ENCODE assay signal across 25 cellular contexts in genomic region chr11:108748971-108749370, GRCh38.
"Had no signal": no experiment of that assay in that cellular context is flagged by ENCODE, and none has a peak within 500 bp of the region (broad histone marks: within the 10 kb centered on the region; RNA-seq: fewer than 3 reads in every experiment).

No MANE protein-coding gene starts in this region.

- H3K27me3 ChIP-seq: stomach, suprapubic skin, testis, thyroid gland, tibial nerve, transverse colon, upper lobe of left lung, upper lobe of right lung, uterus, vagina had no signal

- H3K9me3 ChIP-seq: stomach, suprapubic skin, testis, thoracic aorta, thyroid gland, tibial nerve, transverse colon, upper lobe of left lung, upper lobe of right lung, uterus, vagina had no signal

- ATAC-seq: stimulated activated effector memory CD8-positive, alpha-beta T cell treated with anti-CD3 and anti-CD28 coated beads, Interleukin-12 subunit alpha, Interleukin-12 subunit beta, amount 100 ng/mL, for 72 hours; stimulated activated memory B cell treated with anti-CD40 and anti-IgM and Interleukin-4, amounts not matched to agents 10 μg/mL and 1 μg/mL and 100 μg/mL, for 72 hours; stimulated activated naive B cell treated with anti-CD40 and anti-IgM and Interleukin-4, amounts not matched to agents 10 μg/mL and 1 μg/mL and 100 μg/mL, for 72 hours; stimulated activated naive CD8-positive, alpha-beta T cell treated with anti-CD3 and anti-CD28 coated beads, Interleukin-15, amount 100 ng/mL, for 72 hours; stimulated activated naive CD8-positive, alpha-beta T cell treated with anti-CD3 and anti-CD28 coated beads, Interleukin-15, Interleukin-2, amounts not matched to agents 100 U/mL and 50 U/mL, for 24 hours; upper lobe of right lung had no signal

- H3K27ac ChIP-seq: stomach, suprapubic skin, testis, thoracic aorta, thyroid gland, tibial nerve, transverse colon, upper lobe of left lung, upper lobe of right lung, uterus, vagina had no signal

- H3K36me3 ChIP-seq: stomach, suprapubic skin, thoracic aorta, thyroid gland, tibial nerve, transverse colon, upper lobe of left lung, upper lobe of right lung, uterus, vagina had no signal

- H3K4me3 ChIP-seq: stomach, suprapubic skin, testis, thoracic aorta, thyroid gland, tibial nerve, transverse colon, upper lobe of left lung, upper lobe of right lung, uterus, vagina had no signal

- DNase-seq: stimulated activated CD4-positive, alpha-beta T cell treated with anti-CD3 and anti-CD28 coated beads, Interleukin-2, amount 100 ng/mL, for 48 hours; stimulated activated CD4-positive, alpha-beta T cell treated with anti-CD3 and anti-CD28 coated beads, Interleukin-4, amount 100 ng/mL, for 1 hour; stimulated activated CD4-positive, alpha-beta T cell treated with anti-CD3 and anti-CD28 coated beads, Interleukin-4, amount 100 ng/mL, for 24 hours; stimulated activated CD4-positive, alpha-beta T cell treated with anti-CD3 and anti-CD28 coated beads, Interleukin-4, amount 100 ng/mL, for 4 hours; stimulated activated CD8-positive, alpha-beta memory T cell treated with anti-CD3 and anti-CD28 coated beads, Interleukin-4, amount 100 ng/mL, for 48 hours; stimulated activated naive B cell treated with anti-CD40 and anti-IgM and Interleukin-4, amounts not matched to agents 10 μg/mL and 1 μg/mL and 100 μg/mL, for 72 hours; stimulated activated naive CD4-positive, alpha-beta T cell; stimulated activated naive CD4-positive, alpha-beta T cell treated with Interleukin-2 at 50 U/mL for 16 hours; stimulated activated naive CD8-positive, alpha-beta T cell treated with anti-CD3 and anti-CD28 coated beads, Interleukin-15, amount 100 ng/mL, for 72 hours; stimulated activated naive CD8-positive, alpha-beta T cell treated with anti-CD3 and anti-CD28 coated beads, Interleukin-15, Interleukin-2, amounts not matched to agents 100 U/mL and 50 U/mL, for 24 hours; stomach; substantia nigra; testis; thyroid gland; transverse colon; trophoblast cell; upper lobe of left lung; upper lobe of right lung; uterus had no signal

- H3K4me1 ChIP-seq: suprapubic skin, testis, thyroid gland, tibial nerve, upper lobe of left lung, upper lobe of right lung, uterus, vagina had no signal
